1 cellular context compared by ENCODE assay signal in the genomic region with DNA sequence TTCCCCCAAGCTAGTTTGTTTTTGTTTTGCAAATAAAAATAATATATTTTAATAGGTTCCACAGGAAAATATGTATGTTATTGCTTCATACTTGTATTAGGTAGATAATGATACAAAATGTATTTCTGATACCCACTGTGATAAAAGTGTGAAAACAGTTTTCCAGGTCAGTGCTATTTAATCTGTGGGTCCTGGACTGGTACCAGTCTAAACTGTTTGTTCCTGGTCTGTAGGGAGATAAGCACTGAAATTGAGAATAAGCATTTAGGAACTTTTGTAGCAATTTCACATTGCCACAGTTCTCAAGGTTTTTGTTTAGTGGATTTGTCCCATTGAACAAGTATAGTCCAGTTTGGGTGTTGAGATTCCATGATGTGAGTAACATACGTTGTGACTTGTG.
A peak's percentile ranks its signal among the peaks of the same experiment; 100 is the strongest.
TF ChIP-seq lines count a peak whose summit lies in the region.

No MANE protein-coding gene starts in this region.

TF ChIP-seq in liver, 16 proteins besides CTCF, POLR2A, EP300 and RAD21 (continued from another document):
- TF ChIP-seq, protein P1, sequence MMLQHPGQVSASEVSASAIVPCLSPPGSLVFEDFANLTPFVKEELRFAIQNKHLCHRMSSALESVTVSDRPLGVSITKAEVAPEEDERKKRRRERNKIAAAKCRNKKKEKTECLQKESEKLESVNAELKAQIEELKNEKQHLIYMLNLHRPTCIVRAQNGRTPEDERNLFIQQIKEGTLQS (IDR thresholded peaks at IDR 0.05) = no peak
- no peak for TF ChIP-seq HNF4G (IDR thresholded peaks at IDR 0.05)
- no peak for TF ChIP-seq FOXA2 (IDR thresholded peaks at IDR 0.05)
- no peak for TF ChIP-seq RXRA (IDR thresholded peaks at IDR 0.05)
- TF ChIP-seq TAF1 (conservative IDR thresholded peaks at IDR 0.05) = peak; percentile 38
- TF ChIP-seq HNF4A (conservative IDR thresholded peaks at IDR 0.05) = peak in 1 of 2 donors; percentile 42
- no peak for TF ChIP-seq JUND (IDR thresholded peaks at IDR 0.05)
- TF ChIP-seq, protein P2, sequence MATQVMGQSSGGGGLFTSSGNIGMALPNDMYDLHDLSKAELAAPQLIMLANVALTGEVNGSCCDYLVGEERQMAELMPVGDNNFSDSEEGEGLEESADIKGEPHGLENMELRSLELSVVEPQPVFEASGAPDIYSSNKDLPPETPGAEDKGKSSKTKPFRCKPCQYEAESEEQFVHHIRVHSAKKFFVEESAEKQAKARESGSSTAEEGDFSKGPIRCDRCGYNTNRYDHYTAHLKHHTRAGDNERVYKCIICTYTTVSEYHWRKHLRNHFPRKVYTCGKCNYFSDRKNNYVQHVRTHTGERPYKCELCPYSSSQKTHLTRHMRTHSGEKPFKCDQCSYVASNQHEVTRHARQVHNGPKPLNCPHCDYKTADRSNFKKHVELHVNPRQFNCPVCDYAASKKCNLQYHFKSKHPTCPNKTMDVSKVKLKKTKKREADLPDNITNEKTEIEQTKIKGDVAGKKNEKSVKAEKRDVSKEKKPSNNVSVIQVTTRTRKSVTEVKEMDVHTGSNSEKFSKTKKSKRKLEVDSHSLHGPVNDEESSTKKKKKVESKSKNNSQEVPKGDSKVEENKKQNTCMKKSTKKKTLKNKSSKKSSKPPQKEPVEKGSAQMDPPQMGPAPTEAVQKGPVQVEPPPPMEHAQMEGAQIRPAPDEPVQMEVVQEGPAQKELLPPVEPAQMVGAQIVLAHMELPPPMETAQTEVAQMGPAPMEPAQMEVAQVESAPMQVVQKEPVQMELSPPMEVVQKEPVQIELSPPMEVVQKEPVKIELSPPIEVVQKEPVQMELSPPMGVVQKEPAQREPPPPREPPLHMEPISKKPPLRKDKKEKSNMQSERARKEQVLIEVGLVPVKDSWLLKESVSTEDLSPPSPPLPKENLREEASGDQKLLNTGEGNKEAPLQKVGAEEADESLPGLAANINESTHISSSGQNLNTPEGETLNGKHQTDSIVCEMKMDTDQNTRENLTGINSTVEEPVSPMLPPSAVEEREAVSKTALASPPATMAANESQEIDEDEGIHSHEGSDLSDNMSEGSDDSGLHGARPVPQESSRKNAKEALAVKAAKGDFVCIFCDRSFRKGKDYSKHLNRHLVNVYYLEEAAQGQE (IDR thresholded peaks at IDR 0.05) = no peak
- no peak for TF ChIP-seq FOXA1 (IDR thresholded peaks at IDR 0.05)
